Comparison of ENCODE assay signal across 2 cellular contexts in genomic region chr17:68265852-68266232, GRCh38.
TF ChIP-seq lines count a peak whose summit lies in the region.
"Not testable (repeated sequence)": the region's sequence is repeated elsewhere in the genome, so short reads cannot be mapped to it uniquely, and the experiment has no call there.

No MANE protein-coding gene starts in this region.

TF ChIP-seq in WTC11, 78 proteins besides CTCF, POLR2A, EP300 and RAD21:
- 0 out of 2 replicates have a peak, but pooled peaks have one; percentile 19 for TF ChIP-seq GABPB1 (CRISPR knock-in tag; IDR thresholded peaks at IDR 0.05)

TF ChIP-seq in HepG2, 621 proteins besides CTCF, POLR2A, EP300 and RAD21 (continues in another document):
- peak; percentile 58; the same call in 1 of the 2 replicates for TF ChIP-seq HDAC2 (CRISPR knock-in tag; IDR thresholded peaks at IDR 0.05)
- 0 out of 4 replicates have a peak, but pooled peaks of 1 of the 2 experiments have one; percentile 22 for TF ChIP-seq NR2F1 (CRISPR knock-in tag; IDR thresholded peaks at IDR 0.05)
- peak; percentile 74; the same call in 1 of the 2 replicates for TF ChIP-seq RXRB (CRISPR knock-in tag; IDR thresholded peaks at IDR 0.05; ENCODE audit: borderline replicate concordance)
- 0 out of 2 replicates have a peak, but pooled peaks have one; percentile 28 for TF ChIP-seq HOXA5 (CRISPR knock-in tag; IDR thresholded peaks at IDR 0.05)
- peak; percentile 60 for TF ChIP-seq PAXIP1 (CRISPR knock-in tag; conservative IDR thresholded peaks at IDR 0.05)
- peak; percentile 88 for TF ChIP-seq MED1 (CRISPR knock-in tag; IDR thresholded peaks at IDR 0.05)
- TF ChIP-seq SOX13 (IDR thresholded peaks at IDR 0.05); CREM (CRISPR knock-in tag; IDR thresholded peaks at IDR 0.05): not testable (repeated sequence)
- peak in 1 of 2 experiments; percentile 64; a peak in 1 of 4 replicates for TF ChIP-seq SOX13 (CRISPR knock-in tag; conservative IDR thresholded peaks at IDR 0.05 in 1 of 2, IDR thresholded peaks at IDR 0.05 in 1 of 2)
- TF ChIP-seq THAP11 (CRISPR knock-in tag; IDR thresholded peaks at IDR 0.05): peak; percentile 63
- peak; percentile 59; the same call in 1 of the 2 replicates for TF ChIP-seq SOX5 (CRISPR knock-in tag; IDR thresholded peaks at IDR 0.05; ENCODE audit: borderline replicate concordance)
- TF ChIP-seq TFE3 (CRISPR knock-in tag; IDR thresholded peaks at IDR 0.05): peak; percentile 54; the same call in 1 of the 2 replicates
- TF ChIP-seq BCL6 (CRISPR knock-in tag; IDR thresholded peaks at IDR 0.05): peak; percentile 85
- TF ChIP-seq TGIF2 (CRISPR knock-in tag; IDR thresholded peaks at IDR 0.05): 0 out of 2 replicates have a peak, but pooled peaks have one; percentile 60
- TF ChIP-seq AHDC1 (CRISPR knock-in tag; IDR thresholded peaks at IDR 0.05; ENCODE audit: borderline replicate concordance): peak; percentile 40; the same call in 1 of the 2 replicates
- TF ChIP-seq ZNF281 (CRISPR knock-in tag; IDR thresholded peaks at IDR 0.05; ENCODE audit: borderline replicate concordance): peak; percentile 20; the same call in 1 of the 2 replicates
- peak; percentile 71; the same call in 1 of the 2 replicates for TF ChIP-seq FOXO1 (CRISPR knock-in tag; IDR thresholded peaks at IDR 0.05)
- TF ChIP-seq CBFB (CRISPR knock-in tag; IDR thresholded peaks at IDR 0.05): 0 out of 2 replicates have a peak, but pooled peaks have one; percentile 56
- peak; percentile 67; the same call in 1 of the 2 replicates for TF ChIP-seq ZSCAN9 (CRISPR knock-in tag; IDR thresholded peaks at IDR 0.05; ENCODE audit: borderline replicate concordance)
- TF ChIP-seq PATZ1 (CRISPR knock-in tag; IDR thresholded peaks at IDR 0.05): peak; percentile 44; the same call in 1 of the 2 replicates
- peak in 1 of 2 experiments; percentile 65; a peak in 1 of 4 replicates for TF ChIP-seq ATF4 (CRISPR knock-in tag; IDR thresholded peaks at IDR 0.05)
- peak; percentile 94 for TF ChIP-seq ARID5B (CRISPR knock-in tag; IDR thresholded peaks at IDR 0.05)
- TF ChIP-seq SP5 (CRISPR knock-in tag; IDR thresholded peaks at IDR 0.05; ENCODE audit: borderline replicate concordance, low read depth): peak; percentile 16; the same call in 1 of the 2 replicates
- peak; percentile 50; the same call in 1 of the 2 replicates for TF ChIP-seq CREM (IDR thresholded peaks at IDR 0.05)
- TF ChIP-seq FOXP1 (IDR thresholded peaks at IDR 0.05): peak; percentile 65; the same call in 1 of the 2 replicates
- peak; percentile 77 for TF ChIP-seq FOXP1 (CRISPR knock-in tag; IDR thresholded peaks at IDR 0.05)
- TF ChIP-seq STAG1 (CRISPR knock-in tag; IDR thresholded peaks at IDR 0.05): peak; percentile 21; the same call in 1 of the 2 replicates
- TF ChIP-seq FOXA1 (IDR thresholded peaks at IDR 0.05): peak; percentile 70
- peak; percentile 95 for TF ChIP-seq FOXA1 (CRISPR knock-in tag; IDR thresholded peaks at IDR 0.05)
- peak; percentile 51; the same call in 1 of the 2 replicates for TF ChIP-seq ZNF12 (CRISPR knock-in tag; IDR thresholded peaks at IDR 0.05)
- peak; percentile 80; the same call in 1 of the 2 replicates for TF ChIP-seq SMAD3 (CRISPR knock-in tag; IDR thresholded peaks at IDR 0.05)
- 0 out of 2 replicates have a peak, but pooled peaks have one; percentile 25 for TF ChIP-seq ZNF264 (CRISPR knock-in tag; IDR thresholded peaks at IDR 0.05)
- peak; percentile 71; the same call in 1 of the 2 replicates for TF ChIP-seq ZNF652 (CRISPR knock-in tag; IDR thresholded peaks at IDR 0.05; ENCODE audit: borderline replicate concordance, low read depth)
